In genomic region chr13:99087954-99088491, GRCh38 we compare ENCODE assay signal across 8 cellular contexts.
A peak's percentile ranks its signal among the peaks of the same experiment; 100 is the strongest.
DNase-seq lines count a peak whose midpoint lies in the region; ATAC-seq and TF ChIP-seq lines count a peak whose summit lies in the region.

No MANE protein-coding gene starts in this region.

- H3K27me3 ChIP-seq in colonic mucosa, result no peaks in the 10 kb centered on the region

- H3K27ac ChIP-seq in colonic mucosa (peak overlapping the region; percentile 94), mesodermal cell (ENCODE audit: low read depth, low read length, severe bottlenecking) (no peak overlapping the region)

- TF ChIP-seq CTCF in CD14-positive monocyte (IDR thresholded peaks at IDR 0.05), result no peak
- no peak for TF ChIP-seq CTCF in GM20000 (IDR thresholded peaks at IDR 0.05; ENCODE audit: extremely low read depth, missing control alignments)
- TF ChIP-seq CTCF in colonic mucosa (IDR thresholded peaks at IDR 0.05), result no peak
- TF ChIP-seq CTCF in type B pancreatic cell (conservative IDR thresholded peaks at IDR 0.05), result no peak

- H3K27ac Mint-ChIP-seq in CD14-positive monocyte, result no peak overlapping the region
- peak overlapping the region; percentile 99 for H3K27ac Mint-ChIP-seq in type B pancreatic cell

- no peaks in the 10 kb centered on the region for H3K9me3 ChIP-seq in colonic mucosa
- no peaks in the 10 kb centered on the region for H3K9me3 ChIP-seq in mesodermal cell (ENCODE audit: control insufficient read depth, low read length)

- H3K4me1 ChIP-seq in colonic mucosa (no peaks in the 10 kb centered on the region), mesodermal cell (ENCODE audit: control insufficient read depth, insufficient read depth, low read length, poor library complexity, severe bottlenecking) (peaks cover 7% of the 10 kb centered on the region)

- peak; percentile 22 for ATAC-seq in HG03520 (IDR thresholded peaks at IDR 0.05; ENCODE audit: unreplicated experiment)

- no peaks in the 10 kb centered on the region for H3K36me3 ChIP-seq in colonic mucosa
- no peaks in the 10 kb centered on the region for H3K36me3 ChIP-seq in mesodermal cell (ENCODE audit: control insufficient read depth, insufficient read depth, low read length)

- H3K4me3 ChIP-seq in colonic mucosa, result peak overlapping the region; percentile 94
- peak overlapping the region; percentile 64 for H3K4me3 ChIP-seq in mesodermal cell (ENCODE audit: extremely low read depth, insufficient read depth, low read length, poor library complexity, severe bottlenecking)

- peaks cover 0 to 15% of the 10 kb centered on the region in 2 donors for H3K36me3 Mint-ChIP-seq in CD14-positive monocyte
- H3K36me3 Mint-ChIP-seq in type B pancreatic cell, result no peaks in the 10 kb centered on the region

- H3K27me3 Mint-ChIP-seq in CD14-positive monocyte (ENCODE audit: low read depth in 3 of 3), result peaks cover 79 to 92% (median 90%) of the 10 kb centered on the region in 3 donors
- peaks cover 30% of the 10 kb centered on the region for H3K27me3 Mint-ChIP-seq in type B pancreatic cell

- H3K9ac ChIP-seq in colonic mucosa (ENCODE audit: low read depth in 2 of 2, low read length in 2 of 2), result peak overlapping the region; percentile 57 to 91

- intact Hi-C loops in CD14-positive monocyte (cut with micrococcal nuclease), result no loop called here
- intact Hi-C loops in colonic mucosa (cut with DNase I), result loop anchor here (10.0 kb wide), 1 partner anchor 117 kb away; the partner anchor contains the start of gene UBAC2

- H3K4me1 Mint-ChIP-seq in CD14-positive monocyte (peaks cover 13% of the 10 kb centered on the region), type B pancreatic cell (ENCODE audit: unreplicated experiment) (peaks cover 24% of the 10 kb centered on the region)

- no peak for DNase-seq in CD14-positive monocyte (ENCODE audit: low spot score)
- DNase-seq in GM20000 (ENCODE audit: low spot score), result peak; percentile 27
- peak; percentile 5 for DNase-seq in T follicular helper cell (ENCODE audit: low read depth)
- peak; percentile 47 for DNase-seq in colonic mucosa
- no peak for DNase-seq in type B pancreatic cell (ENCODE audit: extremely low spot score, unreplicated experiment)
- no peak for DNase-seq in T1000 (lab: John Stamatoyannopoulos, UW)

- H3K4me3 Mint-ChIP-seq in CD14-positive monocyte (peak overlapping the region; percentile 72 to 86), type B pancreatic cell (peak overlapping the region; percentile 100)

- 18 to 20% methylated on average over 14 of the region's 16 CpGs for WGBS in mesodermal cell (ENCODE audit: insufficient coverage in 2 of 2), 2 experiments

- H3K9me3 Mint-ChIP-seq in CD14-positive monocyte (peaks cover 0 to 33% (median 20%) of the 10 kb centered on the region in 7 donors), type B pancreatic cell (no peaks in the 10 kb centered on the region)

Comparison
In these comparisons a context has a peak if more than half of its experiments do, and no peak if none do; other contexts are left out.
1. DNase-seq: peak in GM20000 (single experiment), T follicular helper cell (single experiment) and colonic mucosa (single experiment); none in CD14-positive monocyte (single experiment), type B pancreatic cell (single experiment) and T1000 (single experiment).